ENCODE assay signal across 16 cellular contexts in genomic region chr10:33150904-33151303, GRCh38.
"Had no signal": no experiment of that assay in that cellular context is flagged by ENCODE, and none has a peak within 500 bp of the region (broad histone marks: within the 10 kb centered on the region; RNA-seq: fewer than 3 reads in every experiment).

No MANE protein-coding gene starts in this region.

- H3K36me3 ChIP-seq: ovary, suprapubic skin, upper lobe of left lung had no signal

- DNase-seq: activated CD4-positive, alpha-beta T cell treated with anti-CD3 and anti-CD28 coated beads, Interleukin-2, amount 10 ng/mL, durations not matched to agents 7 days and 5 days; activated gamma-delta T cell; activated naive CD8-positive, alpha-beta T cell treated with anti-CD3 and anti-CD28 coated beads, Interleukin-2, amount 10 ng/mL, durations not matched to agents 7 days and 5 days; activated T-cell treated with anti-CD3 and anti-CD28 coated beads, Interleukin-2, amount 50 U/mL, for 24 hours; anterior cingulate cortex; left ventricle myocardium superior; mesendoderm; ovary; stimulated activated CD4-positive, alpha-beta T cell treated with anti-CD3 and anti-CD28 coated beads, Interleukin-12 subunit alpha, Interleukin-12 subunit beta, amount 100 ng/mL, for 4 hours; stimulated activated naive CD8-positive, alpha-beta T cell treated with anti-CD3 and anti-CD28 coated beads, Interleukin-15, Interleukin-2, amounts not matched to agents 100 U/mL and 50 U/mL, for 24 hours; SW 1271; T1000; upper lobe of left lung had no signal

- H3K36me3 Mint-ChIP-seq: activated naive CD8-positive, alpha-beta T cell treated with anti-CD3 and anti-CD28 coated beads, Interleukin-2, amount 10 ng/mL, durations not matched to agents 7 days and 5 days had no signal

- ATAC-seq: stimulated activated naive CD8-positive, alpha-beta T cell treated with anti-CD3 and anti-CD28 coated beads, Interleukin-15, Interleukin-2, amounts not matched to agents 100 U/mL and 50 U/mL, for 24 hours had no signal

- H3K4me3 Mint-ChIP-seq: activated CD4-positive, alpha-beta T cell treated with anti-CD3 and anti-CD28 coated beads, Interleukin-2, amount 10 ng/mL, durations not matched to agents 7 days and 5 days; activated naive CD8-positive, alpha-beta T cell treated with anti-CD3 and anti-CD28 coated beads, Interleukin-2, amount 10 ng/mL, durations not matched to agents 7 days and 5 days; activated T-cell treated with anti-CD3 and anti-CD28 coated beads, Interleukin-2, amount 50 U/mL, for 24 hours had no signal

- FAIRE-seq: frontal cortex, keratinocyte had no signal

- H3K27ac ChIP-seq: ovary, suprapubic skin, upper lobe of left lung had no signal

- H3K4me1 ChIP-seq: suprapubic skin had no signal

- H3K27me3 ChIP-seq: ovary, suprapubic skin, upper lobe of left lung had no signal

- H3K27me3 Mint-ChIP-seq: activated CD4-positive, alpha-beta T cell treated with anti-CD3 and anti-CD28 coated beads, Interleukin-2, amount 10 ng/mL, durations not matched to agents 7 days and 5 days; activated naive CD8-positive, alpha-beta T cell treated with anti-CD3 and anti-CD28 coated beads, Interleukin-2, amount 10 ng/mL, durations not matched to agents 7 days and 5 days; activated T-cell treated with anti-CD3 and anti-CD28 coated beads, Interleukin-2, amount 50 U/mL, for 24 hours had no signal

- H3K27ac Mint-ChIP-seq: activated CD4-positive, alpha-beta T cell treated with anti-CD3 and anti-CD28 coated beads, Interleukin-2, amount 10 ng/mL, durations not matched to agents 7 days and 5 days; activated naive CD8-positive, alpha-beta T cell treated with anti-CD3 and anti-CD28 coated beads, Interleukin-2, amount 10 ng/mL, durations not matched to agents 7 days and 5 days; activated T-cell treated with anti-CD3 and anti-CD28 coated beads, Interleukin-2, amount 50 U/mL, for 24 hours had no signal

- H3K4me3 ChIP-seq: ovary, suprapubic skin, upper lobe of left lung had no signal

- H3K9me3 ChIP-seq: ovary, suprapubic skin, upper lobe of left lung had no signal
